1 cellular context compared by ENCODE assay signal in the genomic region with DNA sequence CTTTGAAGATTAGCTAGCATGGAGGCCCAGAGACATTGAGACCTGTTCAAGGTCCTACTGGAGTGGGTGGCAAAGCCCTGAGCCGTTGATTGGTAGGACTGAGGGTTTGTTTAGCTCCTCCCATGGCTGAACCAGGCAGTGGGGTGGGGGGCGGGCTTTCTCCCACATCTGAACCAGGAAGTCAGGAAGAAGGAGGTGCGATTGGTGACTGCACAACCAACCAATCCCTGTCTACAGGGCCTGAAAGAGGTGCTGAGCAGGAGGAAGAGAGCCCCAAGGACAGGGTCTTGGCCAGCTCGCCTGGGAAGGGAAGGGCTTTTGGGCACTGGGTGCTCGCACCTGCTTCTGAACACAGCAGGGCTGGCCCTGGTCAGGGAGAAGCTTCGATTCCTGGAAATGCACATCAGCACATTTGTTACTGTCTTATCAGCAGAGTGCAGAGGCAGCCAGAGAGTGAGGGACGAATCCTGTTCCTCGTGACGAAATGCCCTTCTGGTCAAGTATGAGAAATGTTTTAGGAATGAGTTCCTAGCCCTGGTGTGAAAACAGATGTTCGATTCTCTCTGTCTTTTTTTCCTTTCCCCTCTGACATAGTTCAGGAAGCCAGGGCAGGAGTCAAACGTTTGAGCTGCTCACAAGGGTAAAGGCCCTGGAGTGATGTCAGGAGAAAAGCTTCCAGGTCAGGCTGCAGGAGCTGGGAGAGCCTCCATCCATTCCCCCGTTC.
A peak's percentile ranks its signal among the peaks of the same experiment; 100 is the strongest.
TF ChIP-seq lines count a peak whose summit lies in the region.

No MANE protein-coding gene starts in this region.

TF ChIP-seq in K562, 482 proteins besides CTCF, POLR2A, EP300 and RAD21 (continued from another document and continues in another):
- TF ChIP-seq, protein P1, sequence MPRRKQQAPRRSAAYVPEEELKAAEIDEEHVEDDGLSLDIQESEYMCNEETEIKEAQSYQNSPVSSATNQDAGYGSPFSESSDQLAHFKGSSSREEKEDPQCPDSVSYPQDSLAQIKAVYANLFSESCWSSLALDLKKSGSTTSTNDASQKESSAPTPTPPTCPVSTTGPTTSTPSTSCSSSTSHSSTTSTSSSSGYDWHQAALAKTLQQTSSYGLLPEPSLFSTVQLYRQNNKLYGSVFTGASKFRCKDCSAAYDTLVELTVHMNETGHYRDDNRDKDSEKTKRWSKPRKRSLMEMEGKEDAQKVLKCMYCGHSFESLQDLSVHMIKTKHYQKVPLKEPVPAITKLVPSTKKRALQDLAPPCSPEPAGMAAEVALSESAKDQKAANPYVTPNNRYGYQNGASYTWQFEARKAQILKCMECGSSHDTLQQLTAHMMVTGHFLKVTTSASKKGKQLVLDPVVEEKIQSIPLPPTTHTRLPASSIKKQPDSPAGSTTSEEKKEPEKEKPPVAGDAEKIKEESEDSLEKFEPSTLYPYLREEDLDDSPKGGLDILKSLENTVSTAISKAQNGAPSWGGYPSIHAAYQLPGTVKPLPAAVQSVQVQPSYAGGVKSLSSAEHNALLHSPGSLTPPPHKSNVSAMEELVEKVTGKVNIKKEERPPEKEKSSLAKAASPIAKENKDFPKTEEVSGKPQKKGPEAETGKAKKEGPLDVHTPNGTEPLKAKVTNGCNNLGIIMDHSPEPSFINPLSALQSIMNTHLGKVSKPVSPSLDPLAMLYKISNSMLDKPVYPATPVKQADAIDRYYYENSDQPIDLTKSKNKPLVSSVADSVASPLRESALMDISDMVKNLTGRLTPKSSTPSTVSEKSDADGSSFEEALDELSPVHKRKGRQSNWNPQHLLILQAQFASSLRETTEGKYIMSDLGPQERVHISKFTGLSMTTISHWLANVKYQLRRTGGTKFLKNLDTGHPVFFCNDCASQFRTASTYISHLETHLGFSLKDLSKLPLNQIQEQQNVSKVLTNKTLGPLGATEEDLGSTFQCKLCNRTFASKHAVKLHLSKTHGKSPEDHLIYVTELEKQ (CRISPR knock-in tag; IDR thresholded peaks at IDR 0.05) = no peak
- TF ChIP-seq ZBTB8A (IDR thresholded peaks at IDR 0.05; ENCODE audit: partially characterized antibody) = no peak
- TF ChIP-seq ARID2 (IDR thresholded peaks at IDR 0.05) = no peak
- no peak for TF ChIP-seq TBP (optimal IDR thresholded peaks at IDR 0.05; ENCODE audit: low read depth, low read length)
- no peak for TF ChIP-seq ZNF217 (CRISPR knock-in tag; IDR thresholded peaks at IDR 0.05)
- TF ChIP-seq TEAD4 (IDR thresholded peaks at IDR 0.05; ENCODE audit: low read length) = peak; percentile 98
- TF ChIP-seq TEAD4 (CRISPR knock-in tag; IDR thresholded peaks at IDR 0.05; ENCODE audit: borderline replicate concordance) = no peak
- no peak for TF ChIP-seq ZNF445 (CRISPR knock-in tag; IDR thresholded peaks at IDR 0.05; ENCODE audit: low read depth)
- TF ChIP-seq SETDB1 (IDR thresholded peaks at IDR 0.05; ENCODE audit: low read length) = no peak
- peak; percentile 24; the same call in 1 of the 2 replicates for TF ChIP-seq ZNF239 (CRISPR knock-in tag; IDR thresholded peaks at IDR 0.05)
- TF ChIP-seq RFX1 (IDR thresholded peaks at IDR 0.05) = no peak
- TF ChIP-seq CBX2 (IDR thresholded peaks at IDR 0.05; ENCODE audit: insufficient read depth, low read length, poor library complexity, severe bottlenecking) = no peak
- no peak for TF ChIP-seq TAF15 (IDR thresholded peaks at IDR 0.05; ENCODE audit: low read depth, low read length)
- peak; percentile 93 for TF ChIP-seq MAFK (IDR thresholded peaks at IDR 0.05; ENCODE audit: low read length)
- no peak for TF ChIP-seq SRSF3 (IDR thresholded peaks at IDR 0.05; ENCODE audit: insufficient read depth, low read length)
- TF ChIP-seq ZNF584 (CRISPR knock-in tag; IDR thresholded peaks at IDR 0.05; ENCODE audit: low read depth) = peak; percentile 80
- no peak for TF ChIP-seq HOXB6 (CRISPR knock-in tag; IDR thresholded peaks at IDR 0.05; ENCODE audit: borderline replicate concordance)
- no peak for TF ChIP-seq ZNF253 (CRISPR knock-in tag; conservative IDR thresholded peaks at IDR 0.05)
- TF ChIP-seq, protein P2, sequence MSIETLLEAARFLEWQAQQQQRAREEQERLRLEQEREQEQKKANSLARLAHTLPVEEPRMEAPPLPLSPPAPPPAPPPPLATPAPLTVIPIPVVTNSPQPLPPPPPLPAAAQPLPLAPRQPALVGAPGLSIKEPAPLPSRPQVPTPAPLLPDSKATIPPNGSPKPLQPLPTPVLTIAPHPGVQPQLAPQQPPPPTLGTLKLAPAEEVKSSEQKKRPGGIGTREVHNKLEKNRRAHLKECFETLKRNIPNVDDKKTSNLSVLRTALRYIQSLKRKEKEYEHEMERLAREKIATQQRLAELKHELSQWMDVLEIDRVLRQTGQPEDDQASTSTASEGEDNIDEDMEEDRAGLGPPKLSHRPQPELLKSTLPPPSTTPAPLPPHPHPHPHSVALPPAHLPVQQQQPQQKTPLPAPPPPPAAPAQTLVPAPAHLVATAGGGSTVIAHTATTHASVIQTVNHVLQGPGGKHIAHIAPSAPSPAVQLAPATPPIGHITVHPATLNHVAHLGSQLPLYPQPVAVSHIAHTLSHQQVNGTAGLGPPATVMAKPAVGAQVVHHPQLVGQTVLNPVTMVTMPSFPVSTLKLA (conservative IDR thresholded peaks at IDR 0.05) = peak; percentile 32 to 74; a peak in 2 of 4 replicates
- TF ChIP-seq, protein P3, sequence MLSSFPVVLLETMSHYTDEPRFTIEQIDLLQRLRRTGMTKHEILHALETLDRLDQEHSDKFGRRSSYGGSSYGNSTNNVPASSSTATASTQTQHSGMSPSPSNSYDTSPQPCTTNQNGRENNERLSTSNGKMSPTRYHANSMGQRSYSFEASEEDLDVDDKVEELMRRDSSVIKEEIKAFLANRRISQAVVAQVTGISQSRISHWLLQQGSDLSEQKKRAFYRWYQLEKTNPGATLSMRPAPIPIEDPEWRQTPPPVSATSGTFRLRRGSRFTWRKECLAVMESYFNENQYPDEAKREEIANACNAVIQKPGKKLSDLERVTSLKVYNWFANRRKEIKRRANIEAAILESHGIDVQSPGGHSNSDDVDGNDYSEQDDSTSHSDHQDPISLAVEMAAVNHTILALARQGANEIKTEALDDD (IDR thresholded peaks at IDR 0.05) = peak; percentile 79
- no peak; the same call in 1 of the 2 replicates for TF ChIP-seq ZNF274 (IDR thresholded peaks at IDR 0.05; ENCODE audit: borderline replicate concordance, low read depth, low read length)
- TF ChIP-seq, protein P4, sequence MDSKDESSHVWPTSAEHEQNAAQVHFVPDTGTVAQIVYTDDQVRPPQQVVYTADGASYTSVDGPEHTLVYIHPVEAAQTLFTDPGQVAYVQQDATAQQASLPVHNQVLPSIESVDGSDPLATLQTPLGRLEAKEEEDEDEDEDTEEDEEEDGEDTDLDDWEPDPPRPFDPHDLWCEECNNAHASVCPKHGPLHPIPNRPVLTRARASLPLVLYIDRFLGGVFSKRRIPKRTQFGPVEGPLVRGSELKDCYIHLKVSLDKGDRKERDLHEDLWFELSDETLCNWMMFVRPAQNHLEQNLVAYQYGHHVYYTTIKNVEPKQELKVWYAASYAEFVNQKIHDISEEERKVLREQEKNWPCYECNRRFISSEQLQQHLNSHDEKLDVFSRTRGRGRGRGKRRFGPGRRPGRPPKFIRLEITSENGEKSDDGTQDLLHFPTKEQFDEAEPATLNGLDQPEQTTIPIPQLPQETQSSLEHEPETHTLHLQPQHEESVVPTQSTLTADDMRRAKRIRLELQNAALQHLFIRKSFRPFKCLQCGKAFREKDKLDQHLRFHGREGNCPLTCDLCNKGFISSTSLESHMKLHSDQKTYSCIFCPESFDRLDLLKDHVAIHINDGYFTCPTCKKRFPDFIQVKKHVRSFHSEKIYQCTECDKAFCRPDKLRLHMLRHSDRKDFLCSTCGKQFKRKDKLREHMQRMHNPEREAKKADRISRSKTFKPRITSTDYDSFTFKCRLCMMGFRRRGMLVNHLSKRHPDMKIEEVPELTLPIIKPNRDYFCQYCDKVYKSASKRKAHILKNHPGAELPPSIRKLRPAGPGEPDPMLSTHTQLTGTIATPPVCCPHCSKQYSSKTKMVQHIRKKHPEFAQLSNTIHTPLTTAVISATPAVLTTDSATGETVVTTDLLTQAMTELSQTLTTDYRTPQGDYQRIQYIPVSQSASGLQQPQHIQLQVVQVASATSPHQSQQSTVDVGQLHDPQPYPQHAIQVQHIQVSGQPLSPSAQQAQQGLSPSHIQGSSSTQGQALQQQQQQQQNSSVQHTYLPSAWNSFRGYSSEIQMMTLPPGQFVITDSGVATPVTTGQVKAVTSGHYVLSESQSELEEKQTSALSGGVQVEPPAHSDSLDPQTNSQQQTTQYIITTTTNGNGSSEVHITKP (IDR thresholded peaks at IDR 0.05; ENCODE audit: partially characterized antibody) = peak; percentile 54
- TF ChIP-seq COPS2 (conservative IDR thresholded peaks at IDR 0.05) = no peak
- TF ChIP-seq SUPT5H (IDR thresholded peaks at IDR 0.05) = 0 out of 2 replicates have a peak, but pooled peaks have one; percentile 43
- TF ChIP-seq ZC3H4 (CRISPR knock-in tag; IDR thresholded peaks at IDR 0.05; ENCODE audit: borderline replicate concordance) = no peak
- no peak for TF ChIP-seq GTF2F1 (IDR thresholded peaks at IDR 0.05; ENCODE audit: low read depth, low read length)
- no peak for TF ChIP-seq ILF3 (IDR thresholded peaks at IDR 0.05; ENCODE audit: borderline replicate concordance)
- TF ChIP-seq TAF1 (IDR thresholded peaks at IDR 0.05; ENCODE audit: control insufficient read depth, extremely low read depth, insufficient read depth, low read length, severe bottlenecking) = no peak
- peak; percentile 95 for TF ChIP-seq SOX6 (IDR thresholded peaks at IDR 0.05)
- TF ChIP-seq, protein P5, sequence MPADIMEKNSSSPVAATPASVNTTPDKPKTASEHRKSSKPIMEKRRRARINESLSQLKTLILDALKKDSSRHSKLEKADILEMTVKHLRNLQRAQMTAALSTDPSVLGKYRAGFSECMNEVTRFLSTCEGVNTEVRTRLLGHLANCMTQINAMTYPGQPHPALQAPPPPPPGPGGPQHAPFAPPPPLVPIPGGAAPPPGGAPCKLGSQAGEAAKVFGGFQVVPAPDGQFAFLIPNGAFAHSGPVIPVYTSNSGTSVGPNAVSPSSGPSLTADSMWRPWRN (IDR thresholded peaks at IDR 0.05; ENCODE audit: low read depth) = peak; percentile 56; the same call in 1 of the 2 replicates
- TF ChIP-seq RBM17 (IDR thresholded peaks at IDR 0.05; ENCODE audit: borderline replicate concordance, low read depth, low read length) = no peak
- TF ChIP-seq, protein P6, sequence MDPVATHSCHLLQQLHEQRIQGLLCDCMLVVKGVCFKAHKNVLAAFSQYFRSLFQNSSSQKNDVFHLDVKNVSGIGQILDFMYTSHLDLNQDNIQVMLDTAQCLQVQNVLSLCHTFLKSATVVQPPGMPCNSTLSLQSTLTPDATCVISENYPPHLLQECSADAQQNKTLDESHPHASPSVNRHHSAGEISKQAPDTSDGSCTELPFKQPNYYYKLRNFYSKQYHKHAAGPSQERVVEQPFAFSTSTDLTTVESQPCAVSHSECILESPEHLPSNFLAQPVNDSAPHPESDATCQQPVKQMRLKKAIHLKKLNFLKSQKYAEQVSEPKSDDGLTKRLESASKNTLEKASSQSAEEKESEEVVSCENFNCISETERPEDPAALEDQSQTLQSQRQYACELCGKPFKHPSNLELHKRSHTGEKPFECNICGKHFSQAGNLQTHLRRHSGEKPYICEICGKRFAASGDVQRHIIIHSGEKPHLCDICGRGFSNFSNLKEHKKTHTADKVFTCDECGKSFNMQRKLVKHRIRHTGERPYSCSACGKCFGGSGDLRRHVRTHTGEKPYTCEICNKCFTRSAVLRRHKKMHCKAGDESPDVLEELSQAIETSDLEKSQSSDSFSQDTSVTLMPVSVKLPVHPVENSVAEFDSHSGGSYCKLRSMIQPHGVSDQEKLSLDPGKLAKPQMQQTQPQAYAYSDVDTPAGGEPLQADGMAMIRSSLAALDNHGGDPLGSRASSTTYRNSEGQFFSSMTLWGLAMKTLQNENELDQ (CRISPR knock-in tag; IDR thresholded peaks at IDR 0.05; ENCODE audit: borderline replicate concordance) = no peak
- 0 out of 2 replicates have a peak, but pooled peaks have one; percentile 46 for TF ChIP-seq ZNF644 (tag; IDR thresholded peaks at IDR 0.05; ENCODE audit: low read depth)
- TF ChIP-seq, protein P7, sequence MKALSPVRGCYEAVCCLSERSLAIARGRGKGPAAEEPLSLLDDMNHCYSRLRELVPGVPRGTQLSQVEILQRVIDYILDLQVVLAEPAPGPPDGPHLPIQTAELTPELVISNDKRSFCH (CRISPR knock-in tag; IDR thresholded peaks at IDR 0.05) = no peak
- TF ChIP-seq, protein P7 (tag; IDR thresholded peaks at IDR 0.05) = peak; percentile 66; the same call in 1 of the 2 replicates
- TF ChIP-seq, protein P8, sequence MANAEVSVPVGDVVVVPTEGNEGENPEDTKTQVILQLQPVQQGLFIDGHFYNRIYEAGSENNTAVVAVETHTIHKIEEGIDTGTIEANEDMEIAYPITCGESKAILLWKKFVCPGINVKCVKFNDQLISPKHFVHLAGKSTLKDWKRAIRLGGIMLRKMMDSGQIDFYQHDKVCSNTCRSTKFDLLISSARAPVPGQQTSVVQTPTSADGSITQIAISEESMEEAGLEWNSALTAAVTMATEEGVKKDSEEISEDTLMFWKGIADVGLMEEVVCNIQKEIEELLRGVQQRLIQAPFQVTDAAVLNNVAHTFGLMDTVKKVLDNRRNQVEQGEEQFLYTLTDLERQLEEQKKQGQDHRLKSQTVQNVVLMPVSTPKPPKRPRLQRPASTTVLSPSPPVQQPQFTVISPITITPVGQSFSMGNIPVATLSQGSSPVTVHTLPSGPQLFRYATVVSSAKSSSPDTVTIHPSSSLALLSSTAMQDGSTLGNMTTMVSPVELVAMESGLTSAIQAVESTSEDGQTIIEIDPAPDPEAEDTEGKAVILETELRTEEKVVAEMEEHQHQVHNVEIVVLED (CRISPR knock-in tag; IDR thresholded peaks at IDR 0.05) = no peak
- peak; percentile 98 for TF ChIP-seq CBFA2T2 (conservative IDR thresholded peaks at IDR 0.05)
- no peak for TF ChIP-seq NCOA4 (IDR thresholded peaks at IDR 0.05; ENCODE audit: partially characterized antibody)
- TF ChIP-seq, protein P9, sequence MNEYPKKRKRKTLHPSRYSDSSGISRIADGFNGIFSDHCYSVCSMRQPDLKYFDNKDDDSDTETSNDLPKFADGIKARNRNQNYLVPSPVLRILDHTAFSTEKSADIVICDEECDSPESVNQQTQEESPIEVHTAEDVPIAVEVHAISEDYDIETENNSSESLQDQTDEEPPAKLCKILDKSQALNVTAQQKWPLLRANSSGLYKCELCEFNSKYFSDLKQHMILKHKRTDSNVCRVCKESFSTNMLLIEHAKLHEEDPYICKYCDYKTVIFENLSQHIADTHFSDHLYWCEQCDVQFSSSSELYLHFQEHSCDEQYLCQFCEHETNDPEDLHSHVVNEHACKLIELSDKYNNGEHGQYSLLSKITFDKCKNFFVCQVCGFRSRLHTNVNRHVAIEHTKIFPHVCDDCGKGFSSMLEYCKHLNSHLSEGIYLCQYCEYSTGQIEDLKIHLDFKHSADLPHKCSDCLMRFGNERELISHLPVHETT (CRISPR knock-in tag; conservative IDR thresholded peaks at IDR 0.05 in 1 of 2, IDR thresholded peaks at IDR 0.05 in 1 of 2) = peak in 1 of 2 experiments; percentile 91; a peak in 2 of 4 replicates
- no peak; the same call in none of the 2 replicates for TF ChIP-seq ETV5 (CRISPR knock-in tag; IDR thresholded peaks at IDR 0.05; ENCODE audit: low read depth)
- no peak for TF ChIP-seq ZNF780A (CRISPR knock-in tag; IDR thresholded peaks at IDR 0.05)
- no peak for TF ChIP-seq PCBP2 (IDR thresholded peaks at IDR 0.05; ENCODE audit: low read depth, low read length, poor library complexity, severe bottlenecking)
- peak; percentile 97 for TF ChIP-seq DPF2 (IDR thresholded peaks at IDR 0.05)
